Comparison of ENCODE assay signal across 9 cellular contexts in genomic region chr17:82848022-82848592, GRCh38. TPM values are rescaled to one million over a fixed set of nuclear protein-coding genes. Genes with fewer than 3 reads are reported as not detected.
A peak's percentile ranks its signal among the peaks of the same experiment; 100 is the strongest.
DNase-seq lines count a peak whose midpoint lies in the region; ATAC-seq and TF ChIP-seq lines count a peak whose summit lies in the region.
"Had no signal": no experiment of that assay in that cellular context is flagged by ENCODE, and none has a peak within 500 bp of the region (broad histone marks: within the 10 kb centered on the region; RNA-seq: fewer than 3 reads in every experiment).

No MANE protein-coding gene starts in this region.

- H3K4me3 ChIP-seq in heart left ventricle (peak overlapping the region in 9 of 12 donors; percentile 2 to 50 (median 31)), astrocyte of the spinal cord (ENCODE audit: low read depth, low read length) (peak overlapping the region; percentile 29), mucosa of rectum (ENCODE audit: low read length in 2 of 2) (peak overlapping the region; percentile 60 to 64), urinary bladder (ENCODE audit: low read depth, low read length) (peak overlapping the region; percentile 25)

- no peak for TF ChIP-seq POLR2A in heart left ventricle (IDR thresholded peaks at IDR 0.05)

- ATAC-seq in heart left ventricle: peak in 3 of 4 donors; percentile 14 to 17 (median 15)
- ATAC-seq in left ventricle myocardium superior: no peak

- 66 to 78% (median 75%) methylated on average over 22 to 23 of the region's 23 CpGs for WGBS in heart left ventricle, 4 donors
- WGBS in urinary bladder: 64% methylated on average over 23 of the region's 23 CpGs

- H3K4me1 ChIP-seq in heart left ventricle (peaks cover 0 to 20% (median 9%) of the 10 kb centered on the region in 12 donors), mucosa of rectum (ENCODE audit: control insufficient read depth in 2 of 2, insufficient read depth in 2 of 2, low read length in 2 of 2) (peaks cover 0 to 2% of the 10 kb centered on the region in 2 donors), urinary bladder (ENCODE audit: insufficient read depth) (no peaks in the 10 kb centered on the region)

- H3K27ac ChIP-seq in heart left ventricle (peak overlapping the region in 11 of 12 donors; percentile 6 to 94 (median 79)), mucosa of rectum (ENCODE audit: low read depth in 2 of 2, low read length in 2 of 2) (peak overlapping the region; percentile 61 to 71), urinary bladder (ENCODE audit: low read depth) (peak overlapping the region; percentile 80)

- peaks cover 0 to 5% (median 0%) of the 10 kb centered on the region in 9 donors for H3K36me3 ChIP-seq in heart left ventricle
- H3K36me3 ChIP-seq in mucosa of rectum (ENCODE audit: control insufficient read depth in 2 of 2, insufficient read depth in 2 of 2, low read length in 2 of 2): peaks cover 0 to 1% of the 10 kb centered on the region in 2 donors
- no peaks in the 10 kb centered on the region for H3K36me3 ChIP-seq in urinary bladder (ENCODE audit: insufficient read depth)

- no peaks in the 10 kb centered on the region for H3K9me3 ChIP-seq in heart left ventricle
- no peaks in the 10 kb centered on the region for H3K9me3 ChIP-seq in mucosa of rectum (ENCODE audit: control insufficient read depth in 2 of 2, low read length in 2 of 2)

- TF ChIP-seq CTCF in heart left ventricle (IDR thresholded peaks at IDR 0.05): no peak
- no peak for TF ChIP-seq CTCF in astrocyte of the spinal cord (IDR thresholded peaks at IDR 0.05; ENCODE audit: low read depth, low read length)

- H3K27me3 ChIP-seq in heart left ventricle: no peaks in the 10 kb centered on the region
- H3K27me3 ChIP-seq in mucosa of rectum (ENCODE audit: control insufficient read depth in 2 of 2, insufficient read depth in 2 of 2, low read length in 2 of 2): no peaks in the 10 kb centered on the region

- in situ Hi-C loops in astrocyte of the spinal cord (cut with HindIII; ENCODE audit: low sequenced_read_pairs): no loop called here

- peak overlapping the region; percentile 49 to 65 for H3K9ac ChIP-seq in mucosa of rectum (ENCODE audit: low read depth in 1 of 2, low read length in 2 of 2)

- DNase-seq in heart left ventricle (peak in 1 of 5 donors; percentile 61), left ventricle myocardium superior (no peak), astrocyte of the spinal cord (ENCODE audit: low read depth, low spot score) (peak; percentile 86), ecto neural progenitor cell (ENCODE audit: low spot score) (no peak), retina (no peak), NOMO-1 (lab: John Stamatoyannopoulos, UW; ENCODE audit: unreplicated experiment in 2 of 2) (no peak)

- intact Hi-C loops in heart left ventricle (cut with DNase I): loop anchor here in 2 of 10 donors (5.0 kb wide), 1 partner anchor 66 kb away; no protein-coding TSS in a partner anchor
- intact Hi-C loops in left ventricle myocardium superior (cut with micrococcal nuclease): no loop called here

RNA-seq across cellular contexts. Expression of gene ZNF750, which starts 8.3 kb away (rescaled TPM):
- total RNA-seq in heart left ventricle: under 1 TPM in 2 of 9 donors, not detected in 7; 0.31 to 0.38 TPM
- under 1 TPM; 0.08 to 0.17 TPM for polyA plus RNA-seq in heart left ventricle
- 0.15 TPM for total RNA-seq in left ventricle myocardium superior
- 3.1 TPM for total RNA-seq in urinary bladder
- polyA plus RNA-seq in urinary bladder: 2.7 TPM
- total RNA-seq: Daoy had no signal
